In the genomic region with DNA sequence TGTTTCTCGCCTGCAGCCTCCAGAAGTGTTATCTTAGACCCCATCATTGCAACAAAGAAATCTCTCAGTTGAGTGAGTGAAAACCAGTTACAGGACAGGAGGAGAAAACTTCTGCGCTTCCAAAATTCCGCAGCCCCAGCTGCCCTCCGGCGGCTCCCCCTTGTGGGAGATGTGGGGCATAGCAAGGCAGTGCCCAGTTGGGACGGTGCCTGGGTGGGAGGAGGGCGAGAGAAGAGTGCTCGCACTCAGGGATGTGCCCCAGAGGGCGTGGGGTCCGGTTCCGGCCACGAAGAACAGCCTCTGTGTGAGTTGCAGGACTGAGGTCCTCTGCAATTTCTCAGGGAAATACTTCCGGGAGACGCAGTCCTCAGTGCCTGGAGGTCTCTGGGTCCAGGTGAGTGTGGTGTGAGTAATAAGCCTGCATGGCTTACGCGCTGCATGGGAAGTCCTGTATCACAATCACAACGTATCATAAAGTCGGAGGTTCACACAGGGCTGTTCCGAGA, we compare ENCODE assay signal across 8 cellular contexts.
A peak's percentile ranks its signal among the peaks of the same experiment; 100 is the strongest.
DNase-seq lines count a peak whose midpoint lies in the region; ATAC-seq and TF ChIP-seq lines count a peak whose summit lies in the region.

No MANE protein-coding gene starts in this region.

- H3K4me2 ChIP-seq in OCI-LY3 (ENCODE audit: low read length), result peak overlapping the region; percentile 66

- H3K36me3 Mint-ChIP-seq in activated naive CD8-positive, alpha-beta T cell treated with anti-CD3 and anti-CD28 coated beads for 36 hours, result no peaks in the 10 kb centered on the region

- peak; percentile 57 for ATAC-seq in HG02884 (IDR thresholded peaks at IDR 0.05; ENCODE audit: unreplicated experiment)
- ATAC-seq in heart left ventricle, result peak; percentile 65 to 89 (median 85)

- H3K36me3 ChIP-seq in OCI-LY3 (replicated peaks; ENCODE audit: low read depth, low read length), result no peaks in the 10 kb centered on the region
- H3K36me3 ChIP-seq in heart left ventricle, result no peaks in the 10 kb centered on the region

- H3K4me1 Mint-ChIP-seq in activated naive CD8-positive, alpha-beta T cell treated with anti-CD3 and anti-CD28 coated beads for 36 hours, result no peaks in the 10 kb centered on the region

- H3K9me3 ChIP-seq in OCI-LY3 (ENCODE audit: insufficient read depth, low read length), result no peaks in the 10 kb centered on the region
- no peaks in the 10 kb centered on the region for H3K9me3 ChIP-seq in heart left ventricle

- no peaks in the 10 kb centered on the region for H3K79me2 ChIP-seq in OCI-LY3 (ENCODE audit: low read length)

- intact Hi-C loops in heart left ventricle (cut with DNase I), result loop anchor here (1.0 to 10.0 kb wide), 12 partner anchors 96 to 548 kb away; no protein-coding TSS in a partner anchor

- no peaks in the 10 kb centered on the region for H4K20me1 ChIP-seq in OCI-LY3 (ENCODE audit: insufficient read depth, low read length)

- H3K27me3 ChIP-seq in OCI-LY3 (ENCODE audit: low read depth, low read length) (peaks cover 42% of the 10 kb centered on the region), heart left ventricle (no peaks in the 10 kb centered on the region)

- TF ChIP-seq CTCF in OCI-LY3 (IDR thresholded peaks at IDR 0.05; ENCODE audit: low read depth, low read length), result peak; percentile 97
- peak; percentile 93 to 100 (median 97) for TF ChIP-seq CTCF in heart left ventricle (IDR thresholded peaks at IDR 0.05)

- H3K27ac Mint-ChIP-seq in activated naive CD8-positive, alpha-beta T cell treated with anti-CD3 and anti-CD28 coated beads for 36 hours, result no peak overlapping the region

- H3K9me3 Mint-ChIP-seq in activated naive CD8-positive, alpha-beta T cell treated with anti-CD3 and anti-CD28 coated beads for 36 hours, result no peaks in the 10 kb centered on the region

- no peak overlapping the region for H3K27ac ChIP-seq in OCI-LY3 (ENCODE audit: low read length)
- peak overlapping the region in 6 of 12 donors; percentile 32 to 50 (median 44) for H3K27ac ChIP-seq in heart left ventricle

- H3K4me3 Mint-ChIP-seq in activated naive CD8-positive, alpha-beta T cell treated with anti-CD3 and anti-CD28 coated beads for 36 hours, result no peak overlapping the region

- peaks cover 23% of the 10 kb centered on the region for H3K4me1 ChIP-seq in OCI-LY3 (ENCODE audit: low read length)
- H3K4me1 ChIP-seq in heart left ventricle, result peaks cover 0 to 64% (median 27%) of the 10 kb centered on the region in 12 donors

- DNase-seq in activated gamma-delta T cell treated with Interleukin-2 at 50 U/mL for 16 hours (peak; percentile 7), activated gamma-delta T cell (lab: John Stamatoyannopoulos, UW) (no peak), heart left ventricle (peak; percentile 63 to 84 (median 66)), pons (ENCODE audit: low spot score) (peak; percentile 88), COR-L47 (lab: John Stamatoyannopoulos, UW) (no peak)
- peak; percentile 45 for DNase-seq in activated naive CD8-positive, alpha-beta T cell treated with anti-CD3 and anti-CD28 coated beads for 36 hours

- 16 to 23% (median 17%) methylated on average over 17 to 19 of the region's 19 CpGs for WGBS in heart left ventricle, 4 donors

- peaks cover 39% of the 10 kb centered on the region for H3K27me3 Mint-ChIP-seq in activated naive CD8-positive, alpha-beta T cell treated with anti-CD3 and anti-CD28 coated beads for 36 hours

- peak overlapping the region; percentile 63 for H3K4me3 ChIP-seq in OCI-LY3 (ENCODE audit: low read length)
- peak overlapping the region in 10 of 12 donors; percentile 15 to 59 (median 40) for H3K4me3 ChIP-seq in heart left ventricle

- peak overlapping the region; percentile 19; the same call in 1 of the 2 replicates for H3K9ac ChIP-seq in OCI-LY3 (ENCODE audit: low read length)

- TF ChIP-seq POLR2A in heart left ventricle (IDR thresholded peaks at IDR 0.05), result no peak

- H2AFZ ChIP-seq in OCI-LY3 (ENCODE audit: low read depth, low read length), result 0 out of 2 replicates have a peak overlapping the region, but pooled peaks have one; percentile 16

Comparison
In these comparisons a context has a peak if more than half of its experiments do, and no peak if none do; other contexts are left out.
1. DNase-seq: peak in activated gamma-delta T cell treated with Interleukin-2 at 50 U/mL for 16 hours (single experiment), activated naive CD8-positive, alpha-beta T cell treated with anti-CD3 and anti-CD28 coated beads for 36 hours (single experiment), heart left ventricle (5 of 5) and pons (single experiment); none in activated gamma-delta T cell (single experiment) and COR-L47 (single experiment).